Comparison of ENCODE assay signal across 12 cellular contexts in genomic region chr13:46575843-46576242, GRCh38. TPM values are rescaled to one million over a fixed set of nuclear protein-coding genes. Genes with fewer than 3 reads are reported as not detected.
DNase-seq lines count a peak whose midpoint lies in the region; ATAC-seq and TF ChIP-seq lines count a peak whose summit lies in the region.
"Had no signal": no experiment of that assay in that cellular context is flagged by ENCODE, and none has a peak within 500 bp of the region (broad histone marks: within the 10 kb centered on the region; RNA-seq: fewer than 3 reads in every experiment).

No MANE protein-coding gene starts in this region.

- no peaks in the 10 kb centered on the region for H3K27me3 ChIP-seq in lower lobe of right lung (ENCODE audit: low read depth)
- no peaks in the 10 kb centered on the region for H3K27me3 ChIP-seq in CD8-positive, alpha-beta memory T cell (ENCODE audit: insufficient read depth, low read length, poor library complexity, severe bottlenecking)
- H3K27me3 ChIP-seq in CD4-positive, alpha-beta T cell (ENCODE audit: control insufficient read depth, insufficient read depth, low read length) = no peaks in the 10 kb centered on the region

- no peak overlapping the region for H3K4me3 ChIP-seq in lower lobe of right lung
- H3K4me3 ChIP-seq in CD8-positive, alpha-beta memory T cell (ENCODE audit: low read length) = no peak overlapping the region
- H3K4me3 ChIP-seq: HAP-1 had no signal

- CTCF ChIA-PET in CD8-positive, alpha-beta memory T cell (lab: Charles Lee) = no interaction called here
- CTCF ChIA-PET in CD4-positive, alpha-beta T cell (lab: Charles Lee) = no interaction called here

- H3K4me1 ChIP-seq in lower lobe of right lung = peaks cover 59% of the 10 kb centered on the region
- H3K4me1 ChIP-seq in CD8-positive, alpha-beta memory T cell (ENCODE audit: insufficient read depth, low read length) = peaks cover 15% of the 10 kb centered on the region
- H3K4me1 ChIP-seq: HAP-1 had no signal

- DNase-seq in A172 (ENCODE audit: low spot score) (peak; percentile 70), M059J (ENCODE audit: low read depth) (peak; percentile 87), chondrocyte (ENCODE audit: low spot score) (no peak), lower lobe of right lung (no peak), GF-D8 (lab: John Stamatoyannopoulos, UW) (no peak), iPS-NIHi7 (ENCODE audit: extremely low spot score) (no peak)
- no peak for DNase-seq in CD8-positive, alpha-beta memory T cell
- DNase-seq in CD4-positive, alpha-beta T cell = no peak
- DNase-seq: AML-193, NCI-H2171 had no signal

- no peak overlapping the region for H3K27ac ChIP-seq in lower lobe of right lung
- no peak overlapping the region for H3K27ac ChIP-seq in CD8-positive, alpha-beta memory T cell (ENCODE audit: low read depth, low read length)
- H3K27ac ChIP-seq in CD4-positive, alpha-beta T cell (ENCODE audit: low read depth, low read length) = no peak overlapping the region

- peak overlapping the region; percentile 91 for H3K27ac Mint-ChIP-seq in chondrocyte (ENCODE audit: unreplicated experiment)
- H3K27ac Mint-ChIP-seq in CD8-positive, alpha-beta memory T cell = no peak overlapping the region
- H3K27ac Mint-ChIP-seq in CD4-positive, alpha-beta T cell = no peak overlapping the region
- H3K27ac Mint-ChIP-seq: activated naive CD4-positive, alpha-beta T cell treated with anti-CD3 and anti-CD28 coated beads, Interleukin-2, amount 50 U/mL, for 72 hours had no signal

- peak overlapping the region; percentile 3 for H3K4me3 Mint-ChIP-seq in chondrocyte (ENCODE audit: unreplicated experiment)
- H3K4me3 Mint-ChIP-seq in CD8-positive, alpha-beta memory T cell = no peak overlapping the region
- no peak overlapping the region for H3K4me3 Mint-ChIP-seq in CD4-positive, alpha-beta T cell

- POLR2A ChIA-PET in CD8-positive, alpha-beta memory T cell (lab: Charles Lee) = no interaction called here
- POLR2A ChIA-PET in CD4-positive, alpha-beta T cell (lab: Charles Lee) = no interaction called here

- no peaks in the 10 kb centered on the region for H3K36me3 Mint-ChIP-seq in chondrocyte (ENCODE audit: low read depth)
- H3K36me3 Mint-ChIP-seq in CD8-positive, alpha-beta memory T cell = peaks cover 0 to 4% (median 3%) of the 10 kb centered on the region in 3 donors
- no peaks in the 10 kb centered on the region for H3K36me3 Mint-ChIP-seq in CD4-positive, alpha-beta T cell (ENCODE audit: low read depth)
- H3K36me3 Mint-ChIP-seq: activated naive CD4-positive, alpha-beta T cell treated with anti-CD3 and anti-CD28 coated beads, Interleukin-2, amount 50 U/mL, for 72 hours had no signal

- no peaks in the 10 kb centered on the region for H3K36me3 ChIP-seq in lower lobe of right lung
- H3K36me3 ChIP-seq in CD8-positive, alpha-beta memory T cell (ENCODE audit: insufficient read depth, low read length) = no peaks in the 10 kb centered on the region
- H3K36me3 ChIP-seq: HAP-1 had no signal

- peak; percentile 51 to 54 for ATAC-seq in lower lobe of right lung
- no peak for ATAC-seq in CD4-positive, alpha-beta T cell (ENCODE audit: poor library complexity)

- intact Hi-C loops in lower lobe of right lung (cut with DNase I) = no loop called here
- intact Hi-C loops in CD4-positive, alpha-beta T cell (cut with DNase I, micrococcal nuclease) = no loop called here

- TF ChIP-seq CTCF in chondrocyte (IDR thresholded peaks at IDR 0.05) = no peak
- TF ChIP-seq CTCF in lower lobe of right lung (IDR thresholded peaks at IDR 0.05) = no peak
- TF ChIP-seq CTCF in CD4-positive, alpha-beta T cell (IDR thresholded peaks at IDR 0.05) = no peak

- peaks cover 76% of the 10 kb centered on the region for H3K4me1 Mint-ChIP-seq in chondrocyte (ENCODE audit: low read depth)
- H3K4me1 Mint-ChIP-seq in CD8-positive, alpha-beta memory T cell = peaks cover 50 to 90% (median 68%) of the 10 kb centered on the region in 3 donors
- peaks cover 82% of the 10 kb centered on the region for H3K4me1 Mint-ChIP-seq in CD4-positive, alpha-beta T cell (ENCODE audit: low read depth)

- H3K27me3 Mint-ChIP-seq in chondrocyte (ENCODE audit: low read depth) = no peaks in the 10 kb centered on the region
- H3K27me3 Mint-ChIP-seq in CD8-positive, alpha-beta memory T cell = peaks cover 0 to 1% of the 10 kb centered on the region in 2 donors
- H3K27me3 Mint-ChIP-seq in CD4-positive, alpha-beta T cell = no peaks in the 10 kb centered on the region

- no peaks in the 10 kb centered on the region for H3K9me3 Mint-ChIP-seq in chondrocyte (ENCODE audit: low read depth)
- no peaks in the 10 kb centered on the region for H3K9me3 Mint-ChIP-seq in CD8-positive, alpha-beta memory T cell
- H3K9me3 Mint-ChIP-seq in CD4-positive, alpha-beta T cell = no peaks in the 10 kb centered on the region
- H3K9me3 Mint-ChIP-seq: activated naive CD4-positive, alpha-beta T cell treated with anti-CD3 and anti-CD28 coated beads, Interleukin-2, amount 50 U/mL, for 72 hours had no signal

- no peaks in the 10 kb centered on the region for H3K9me3 ChIP-seq in lower lobe of right lung
- no peaks in the 10 kb centered on the region for H3K9me3 ChIP-seq in CD8-positive, alpha-beta memory T cell (ENCODE audit: low read length)
- H3K9me3 ChIP-seq in CD4-positive, alpha-beta T cell (ENCODE audit: control insufficient read depth, low read length) = no peaks in the 10 kb centered on the region
- H3K9me3 ChIP-seq: HAP-1 had no signal

RNA-seq across cellular contexts. Expression of gene LRCH1, which starts 22.9 kb away (rescaled TPM):
- total RNA-seq in A172 (2014; rRNA removed; shearing (Covaris generic)) = 4.9 and 5.0 TPM in 2 replicates
- total RNA-seq in M059J (2014; rRNA removed; shearing (Covaris generic)) = 3.0 and 7.4 TPM in 2 replicates
- 14.0 to 14.4 TPM (median 14.1 TPM) in 3 replicates for total RNA-seq in chondrocyte
- total RNA-seq in lower lobe of right lung = 25.9 TPM
- 10 to 100 TPM; 16.7 to 17.8 TPM for total RNA-seq in CD8-positive, alpha-beta memory T cell
- polyA plus RNA-seq in CD8-positive, alpha-beta memory T cell = 4.9 TPM
- total RNA-seq in CD4-positive, alpha-beta T cell = 10 to 100 TPM; 13.4 to 14.7 TPM

Comparison
In these comparisons a context has a peak if more than half of its experiments do, and no peak if none do; other contexts are left out.
1. DNase-seq: peak in A172 (single experiment) and M059J (single experiment); none in chondrocyte (single experiment), lower lobe of right lung (single experiment), CD8-positive, alpha-beta memory T cell (0 of 5), GF-D8 (single experiment), iPS-NIHi7 (single experiment) and CD4-positive, alpha-beta T cell (0 of 10).